Comparison of ENCODE assay signal across 10 cellular contexts in the genomic region with DNA sequence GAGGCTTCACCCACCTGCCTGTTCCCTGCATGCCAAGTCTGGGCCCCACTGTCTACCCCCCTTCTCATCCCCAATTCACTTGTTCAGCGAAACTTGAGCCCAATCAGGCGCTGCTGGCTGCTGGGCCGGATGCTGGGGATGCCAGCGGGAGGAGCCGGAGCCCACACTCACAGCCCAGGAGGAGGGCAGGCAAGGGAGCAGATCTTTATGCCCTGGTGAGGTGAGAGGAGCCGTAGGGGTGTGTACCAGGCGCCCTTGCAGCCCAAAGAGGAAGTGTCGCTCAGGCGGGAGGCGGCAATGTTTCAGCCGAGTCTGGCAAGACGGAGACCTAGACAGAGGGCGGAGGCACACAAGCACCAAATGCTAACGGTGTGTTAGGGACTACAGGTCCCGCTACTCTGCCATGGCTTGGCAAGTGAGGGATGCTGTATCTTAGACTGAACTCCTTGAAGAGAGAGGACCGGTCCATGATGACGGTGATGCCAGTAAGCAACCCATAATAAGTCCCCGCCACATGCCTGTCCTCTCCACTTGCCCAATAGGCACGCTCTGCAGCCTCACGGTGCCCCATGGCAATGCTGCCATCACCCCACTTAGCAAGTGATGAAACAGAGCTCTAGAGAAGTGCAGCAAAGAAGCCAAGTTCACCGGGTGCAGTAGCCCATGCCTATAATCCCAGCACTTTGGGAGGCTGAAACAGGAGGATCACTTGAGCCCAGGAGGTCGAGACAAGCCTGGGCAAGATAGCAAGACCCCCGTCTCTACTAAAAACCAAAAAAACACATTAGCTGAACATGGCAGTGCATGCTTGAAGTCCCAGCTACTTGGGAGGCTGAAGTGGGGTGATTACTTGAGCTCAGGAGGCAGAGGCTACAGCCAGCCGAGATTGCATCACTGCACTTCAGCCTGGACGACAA. TPM values are rescaled to one million over a fixed set of nuclear protein-coding genes. Genes with fewer than 3 reads are reported as not detected.
DNase-seq lines count a peak whose midpoint lies in the region; ATAC-seq and TF ChIP-seq lines count a peak whose summit lies in the region.
"Had no signal": no experiment of that assay in that cellular context is flagged by ENCODE, and none has a peak within 500 bp of the region (broad histone marks: within the 10 kb centered on the region; RNA-seq: fewer than 3 reads in every experiment).

No MANE protein-coding gene starts in this region.

- H3K4me1 ChIP-seq in PC-9 (replicated peaks; ENCODE audit: insufficient read depth) (no peaks in the 10 kb centered on the region; the same call in 1 of the 2 replicates), prostate gland (replicated peaks) (no peaks in the 10 kb centered on the region)

- no peaks in the 10 kb centered on the region for H3K79me2 ChIP-seq in PC-9 (ENCODE audit: low read depth)

- H3K9me2 ChIP-seq in PC-9 (ENCODE audit: insufficient read depth): no peaks in the 10 kb centered on the region

- peak overlapping the region; percentile 4 for H3K27ac Mint-ChIP-seq in T-helper 2 cell treated with Interferon-gamma antibody and Interleukin-4, amounts not matched to agents 5 μg/mL and 100 μg/mL, for 36 hours
- H3K27ac Mint-ChIP-seq in brain: peak overlapping the region in 3 of 5 experiments; percentile 54 to 84 (median 57)

- no peaks in the 10 kb centered on the region for H3K36me3 Mint-ChIP-seq in T-helper 2 cell treated with Interferon-gamma antibody and Interleukin-4, amounts not matched to agents 5 μg/mL and 100 μg/mL, for 36 hours (ENCODE audit: low read depth)
- H3K36me3 Mint-ChIP-seq in brain: no peaks in the 10 kb centered on the region

- H3K4me3 Mint-ChIP-seq in T-helper 2 cell treated with Interferon-gamma antibody and Interleukin-4, amounts not matched to agents 5 μg/mL and 100 μg/mL, for 36 hours: no peak overlapping the region
- H3K4me3 Mint-ChIP-seq in brain: no peak overlapping the region

- no peaks in the 10 kb centered on the region for H3K9me3 Mint-ChIP-seq in T-helper 2 cell treated with Interferon-gamma antibody and Interleukin-4, amounts not matched to agents 5 μg/mL and 100 μg/mL, for 36 hours
- H3K9me3 Mint-ChIP-seq in brain: no peaks in the 10 kb centered on the region

- WGBS in prostate gland: 37% methylated on average over 25 of the region's 25 CpGs

- ATAC-seq in HG02759 (IDR thresholded peaks at IDR 0.05; ENCODE audit: unreplicated experiment) (peak; percentile 57), HG03159 (IDR thresholded peaks at IDR 0.05; ENCODE audit: unreplicated experiment) (no peak)

- H3K4me3 ChIP-seq in PC-9 (no peak overlapping the region), prostate gland (no peak overlapping the region)

- POLR2A ChIA-PET in PC-9 (lab: Charles Lee; ENCODE audit: unreplicated experiment): interaction anchor here (0.7 kb wide), 1 partner anchor 84 kb away, joined by 5 read pairs; no protein-coding TSS in a partner anchor

- H3K27ac ChIP-seq in PC-9 (no peak overlapping the region), prostate gland (no peak overlapping the region)

- H3K9me3 ChIP-seq in PC-9 (ENCODE audit: insufficient read depth, low read depth) (no peaks in the 10 kb centered on the region), prostate gland (no peaks in the 10 kb centered on the region)

- H3K27me3 Mint-ChIP-seq in T-helper 2 cell treated with Interferon-gamma antibody and Interleukin-4, amounts not matched to agents 5 μg/mL and 100 μg/mL, for 36 hours (ENCODE audit: low read depth): peaks cover 1% of the 10 kb centered on the region
- H3K27me3 Mint-ChIP-seq in brain: peaks cover 6% of the 10 kb centered on the region

- intact Hi-C loops in PC-9 (cut with micrococcal nuclease; ENCODE audit: unreplicated experiment) (no loop called here), prostate gland (cut with DNase I) (no loop called here)

- H3K4me1 Mint-ChIP-seq in T-helper 2 cell treated with Interferon-gamma antibody and Interleukin-4, amounts not matched to agents 5 μg/mL and 100 μg/mL, for 36 hours (ENCODE audit: low read depth): peaks cover 15% of the 10 kb centered on the region
- H3K4me1 Mint-ChIP-seq in brain: peaks cover 38% of the 10 kb centered on the region

- H3K36me3 ChIP-seq in PC-9 (ENCODE audit: low read depth) (no peaks in the 10 kb centered on the region), prostate gland (no peaks in the 10 kb centered on the region)

- CTCF ChIA-PET in PC-9 (lab: Charles Lee): interaction anchor here (0.6 to 1.4 kb wide), 2 partner anchors 101 to 227 kb away, joined by 3 to 5 read pairs; no protein-coding TSS in a partner anchor

- BruUV-seq in PC-9 (replicated peaks; lab: Mats Ljungman, UMichigan): no TSS peak

- TF ChIP-seq CTCF in brain (conservative IDR thresholded peaks at IDR 0.05): no peak
- TF ChIP-seq CTCF in PC-9 (conservative IDR thresholded peaks at IDR 0.05): no peak
- no peak for TF ChIP-seq CTCF in prostate gland (IDR thresholded peaks at IDR 0.05)

- no peak overlapping the region for H3K4me2 ChIP-seq in PC-9

- DNase-seq in T-helper 2 cell treated with Interferon-gamma antibody and Interleukin-4, amounts not matched to agents 5 μg/mL and 100 μg/mL, for 36 hours (ENCODE audit: low spot score): no peak
- DNase-seq in stimulated activated CD4-positive, alpha-beta T cell treated with anti-CD3 and anti-CD28 coated beads, Interleukin-4, amount 100 ng/mL, for 1 hour: peak; percentile 44
- DNase-seq in PC-9 (no peak), hepatic stellate cell (ENCODE audit: low spot score) (no peak), prostate gland (ENCODE audit: low spot score) (no peak)
- DNase-seq: NCI-H226 had no signal

- H2AFZ ChIP-seq in PC-9: no peak overlapping the region

- no peaks in the 10 kb centered on the region for H4K20me1 ChIP-seq in PC-9 (ENCODE audit: insufficient read depth)

- TF ChIP-seq POLR2A in prostate gland (IDR thresholded peaks at IDR 0.05): no peak

- H3F3A ChIP-seq in PC-9 (ENCODE audit: insufficient read depth, low read depth): no peaks in the 10 kb centered on the region

- H3K27me3 ChIP-seq in PC-9 (ENCODE audit: insufficient read depth, low read depth) (peaks cover 57% of the 10 kb centered on the region), prostate gland (replicated peaks; ENCODE audit: insufficient read depth) (no peaks in the 10 kb centered on the region)

RNA-seq across cellular contexts. Expression of gene LRRC74A, which starts 41.6 kb away (rescaled TPM):
- polyA plus RNA-seq in brain (ENCODE audit: insufficient read depth, low read depth, low replicate concordance): not detected
- total RNA-seq in PC-9 (2021) (not detected in 2 replicates), prostate gland (1 to 10 TPM in 1 of 2 donors, not detected in 1; 6.0 TPM)
- total RNA-seq: astrocyte had no signal

RNA-seq across cellular contexts. Expression of gene ANGEL1, which starts 55.1 kb away (rescaled TPM):
- polyA plus RNA-seq in brain (ENCODE audit: insufficient read depth, low read depth, low replicate concordance): 19.3 TPM
- total RNA-seq in PC-9 (2021): 31.7 and 44.0 TPM in 2 replicates
- 10 to 100 TPM; 10.3 to 58.8 TPM for total RNA-seq in prostate gland
